8 cellular contexts compared by ENCODE assay signal in the genomic region with DNA sequence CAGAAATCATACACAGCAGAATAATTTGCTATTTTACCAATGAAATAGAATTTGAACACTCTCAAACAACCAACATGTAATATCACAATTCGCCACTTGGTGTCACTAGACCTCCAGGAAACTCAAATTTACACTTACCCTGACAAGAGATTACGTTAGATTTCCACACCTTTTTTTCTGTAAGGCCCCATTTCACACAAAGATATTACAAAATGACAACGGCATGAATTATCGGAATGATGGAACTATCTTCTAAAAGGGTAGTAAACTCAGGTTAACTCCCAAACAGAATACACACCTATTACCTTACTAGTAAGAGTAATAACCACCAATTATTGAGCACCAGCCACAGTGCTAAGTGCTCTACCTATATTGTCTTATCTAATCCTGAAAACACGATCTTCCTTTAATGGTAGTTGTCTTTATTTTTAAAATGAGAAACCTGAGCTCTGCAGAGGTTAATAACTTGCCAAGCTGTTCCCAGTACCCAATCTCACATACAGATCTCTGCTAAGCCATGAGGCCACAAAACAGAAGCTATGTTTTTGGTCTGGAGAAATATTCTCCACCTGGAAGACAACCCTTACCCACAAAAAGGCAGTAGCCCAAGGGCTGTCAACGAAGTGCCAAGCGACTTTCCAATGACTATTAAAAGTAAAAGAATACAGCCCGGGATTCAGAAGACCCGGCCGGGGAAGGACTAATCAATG.
DNase-seq lines count a peak whose midpoint lies in the region; ATAC-seq and TF ChIP-seq lines count a peak whose summit lies in the region.

No MANE protein-coding gene starts in this region.

- H3K9me3 Mint-ChIP-seq in natural killer cell = peaks cover 0 to 2% of the 10 kb centered on the region in 2 donors
- peaks cover 4% of the 10 kb centered on the region for H3K9me3 Mint-ChIP-seq in natural killer cell treated with Interleukin-12 subunit alpha and Interleukin-12 subunit beta and Interleukin-15 and Interleukin-18, amount 100 ng/mL, for 72 hours

- H3K4me1 ChIP-seq in left lung = peaks cover 3 to 5% of the 10 kb centered on the region in 2 donors
- H3K4me1 ChIP-seq in thoracic aorta (ENCODE audit: control insufficient read depth in 1 of 2, low read depth in 2 of 2) = peaks cover 6 to 13% of the 10 kb centered on the region in 2 donors

- TF ChIP-seq CTCF in natural killer cell (IDR thresholded peaks at IDR 0.05) = peak; percentile 68
- TF ChIP-seq CTCF in left lung (IDR thresholded peaks at IDR 0.05) = peak; percentile 53 to 77
- peak; percentile 83 for TF ChIP-seq CTCF in thoracic aorta (IDR thresholded peaks at IDR 0.05)

- ATAC-seq in natural killer cell = no peak
- ATAC-seq in natural killer cell treated with Interleukin-12 subunit alpha and Interleukin-12 subunit beta and Interleukin-15 and Interleukin-18, amount 100 ng/mL, for 72 hours = no peak
- ATAC-seq in HG03460 (IDR thresholded peaks at IDR 0.05; ENCODE audit: unreplicated experiment) = peak; percentile 50
- peak; percentile 81 for ATAC-seq in left lung
- peak; percentile 64 for ATAC-seq in thoracic aorta (ENCODE audit: insufficient number of reproducible peaks, low FRiP score, low read depth)
- ATAC-seq in GM21825 (IDR thresholded peaks at IDR 0.05; ENCODE audit: unreplicated experiment) = no peak

- H3K4me3 Mint-ChIP-seq in natural killer cell = no peak overlapping the region
- H3K4me3 Mint-ChIP-seq in natural killer cell treated with Interleukin-12 subunit alpha and Interleukin-12 subunit beta and Interleukin-15 and Interleukin-18, amount 100 ng/mL, for 72 hours = no peak overlapping the region

- H3K36me3 ChIP-seq in left lung (no peaks in the 10 kb centered on the region), thoracic aorta (no peaks in the 10 kb centered on the region)

- H3K4me3 ChIP-seq in left lung (no peak overlapping the region), thoracic aorta (peak overlapping the region; percentile 15)

- H3K27me3 Mint-ChIP-seq in natural killer cell (ENCODE audit: low read depth in 2 of 2) = no peaks in the 10 kb centered on the region
- no peaks in the 10 kb centered on the region for H3K27me3 Mint-ChIP-seq in natural killer cell treated with Interleukin-12 subunit alpha and Interleukin-12 subunit beta and Interleukin-15 and Interleukin-18, amount 100 ng/mL, for 72 hours

- no peaks in the 10 kb centered on the region for H3K4me1 Mint-ChIP-seq in natural killer cell
- H3K4me1 Mint-ChIP-seq in natural killer cell treated with Interleukin-12 subunit alpha and Interleukin-12 subunit beta and Interleukin-15 and Interleukin-18, amount 100 ng/mL, for 72 hours (ENCODE audit: low read depth in 2 of 2) = no peaks in the 10 kb centered on the region

- H3K27ac Mint-ChIP-seq in natural killer cell = no peak overlapping the region
- no peak overlapping the region for H3K27ac Mint-ChIP-seq in natural killer cell treated with Interleukin-12 subunit alpha and Interleukin-12 subunit beta and Interleukin-15 and Interleukin-18, amount 100 ng/mL, for 72 hours

- DNase-seq in natural killer cell (no peak), NOMO-1 treated with dmso at 0.1 percent for 144 hours (lab: John Stamatoyannopoulos, UW; ENCODE audit: unreplicated experiment) (peak; percentile 42), cerebellar cortex (ENCODE audit: low spot score) (peak; percentile 69), left lung (no peak), thoracic aorta (ENCODE audit: low spot score) (no peak)
- no peak for DNase-seq in natural killer cell treated with Interleukin-12 subunit alpha and Interleukin-12 subunit beta and Interleukin-15 and Interleukin-18, amount 100 ng/mL, for 72 hours (ENCODE audit: low spot score)

- intact Hi-C loops in natural killer cell (cut with micrococcal nuclease) (no loop called here), left lung (cut with DNase I) (loop anchor here in 1 of 2 donors (5.0 kb wide), 1 partner anchor 294 kb away; no protein-coding TSS in a partner anchor)

- H3K9me3 ChIP-seq in left lung = no peaks in the 10 kb centered on the region
- H3K9me3 ChIP-seq in thoracic aorta = no peaks in the 10 kb centered on the region

- H3K27me3 ChIP-seq in left lung = no peaks in the 10 kb centered on the region
- H3K27me3 ChIP-seq in thoracic aorta (replicated peaks; ENCODE audit: insufficient read depth) = no peaks in the 10 kb centered on the region

- H3K27ac ChIP-seq in left lung (peak overlapping the region in 1 of 2 donors; percentile 83), thoracic aorta (peak overlapping the region; percentile 74 to 78)

- H3K36me3 Mint-ChIP-seq in natural killer cell = no peaks in the 10 kb centered on the region
- no peaks in the 10 kb centered on the region for H3K36me3 Mint-ChIP-seq in natural killer cell treated with Interleukin-12 subunit alpha and Interleukin-12 subunit beta and Interleukin-15 and Interleukin-18, amount 100 ng/mL, for 72 hours

Comparison
In these comparisons a context has a peak if more than half of its experiments do, and no peak if none do; other contexts are left out.
1. ATAC-seq: peak in HG03460 (single experiment), left lung (single experiment) and thoracic aorta (single experiment); none in natural killer cell (0 of 3), natural killer cell treated with Interleukin-12 subunit alpha and Interleukin-12 subunit beta and Interleukin-15 and Interleukin-18, amount 100 ng/mL, for 72 hours (0 of 2) and GM21825 (single experiment).
2. DNase-seq: peak in NOMO-1 treated with dmso at 0.1 percent for 144 hours (single experiment) and cerebellar cortex (single experiment); none in natural killer cell (single experiment), natural killer cell treated with Interleukin-12 subunit alpha and Interleukin-12 subunit beta and Interleukin-15 and Interleukin-18, amount 100 ng/mL, for 72 hours (single experiment), left lung (0 of 2) and thoracic aorta (single experiment).
3. Peak in every context shown above with its lines, with median percentiles within 50 percentile points of each other: CTCF ChIP-seq.